ENCODE assay signal across 1 cellular context in genomic region chr14:89493406-89493805, GRCh38.
TF ChIP-seq lines count a peak whose summit lies in the region.

No MANE protein-coding gene starts in this region.

TF ChIP-seq in SK-N-SH, 30 proteins besides CTCF, POLR2A, EP300 and RAD21 (continued from another document):
- TF ChIP-seq REST (IDR thresholded peaks at IDR 0.05; ENCODE audit: low read depth, low read length) (no peak), NRF1 (IDR thresholded peaks at IDR 0.05; ENCODE audit: low read depth, low read length) (no peak), POLR2AphosphoS5 (IDR thresholded peaks at IDR 0.05; ENCODE audit: low read depth, low read length) (no peak), EZH2phosphoT487 (IDR thresholded peaks at IDR 0.05; ENCODE audit: borderline replicate concordance, low read depth) (no peak)
